9 cellular contexts compared by ENCODE assay signal in genomic region chr10:88901610-88902327, GRCh38. TPM values are rescaled to one million over a fixed set of nuclear protein-coding genes. Genes with fewer than 3 reads are reported as not detected.
DNase-seq lines count a peak whose midpoint lies in the region; ATAC-seq and TF ChIP-seq lines count a peak whose summit lies in the region.
"Had no signal": no experiment of that assay in that cellular context is flagged by ENCODE, and none has a peak within 500 bp of the region (broad histone marks: within the 10 kb centered on the region; RNA-seq: fewer than 3 reads in every experiment).

No MANE protein-coding gene starts in this region.

- peak overlapping the region; percentile 82 for H3K27ac Mint-ChIP-seq in activated naive CD4-positive, alpha-beta T cell treated with anti-CD3 and anti-CD28 coated beads for 36 hours
- H3K27ac Mint-ChIP-seq in T-helper 1 cell treated with Interleukin-12 subunit alpha and Interleukin-12 subunit beta and Interleukin-4 antibody, amounts not matched to agents 30 μg/mL and 1 μg/mL, for 36 hours = peak overlapping the region; percentile 22

- peak; percentile 40 for DNase-seq in activated naive CD4-positive, alpha-beta T cell treated with anti-CD3 and anti-CD28 coated beads for 36 hours
- no peak for DNase-seq in activated naive CD4-positive, alpha-beta T cell treated with anti-CD3 and anti-CD28 coated beads, Interleukin-2, amount 50 U/mL, for 16 hours
- DNase-seq in omental fat pad (ENCODE audit: low spot score) (no peak), cerebellum (ENCODE audit: low spot score) (no peak), NCI-H1092 treated with DMSO at 0.1 percent for 48 hours (lab: John Stamatoyannopoulos, UW) (no peak)
- no peak for DNase-seq in effector memory CD4-positive, alpha-beta T cell

- TF ChIP-seq CTCF in omental fat pad (IDR thresholded peaks at IDR 0.05) = no peak

- H3K36me3 Mint-ChIP-seq in activated naive CD4-positive, alpha-beta T cell treated with anti-CD3 and anti-CD28 coated beads for 36 hours (ENCODE audit: low read depth) = peaks cover 23% of the 10 kb centered on the region
- H3K36me3 Mint-ChIP-seq in T-helper 1 cell treated with Interleukin-12 subunit alpha and Interleukin-12 subunit beta and Interleukin-4 antibody, amounts not matched to agents 30 μg/mL and 1 μg/mL, for 36 hours (ENCODE audit: low read depth) = peaks cover 42% of the 10 kb centered on the region

- CTCF ChIA-PET in activated naive CD4-positive, alpha-beta T cell treated with anti-CD3 and anti-CD28 coated beads for 36 hours (lab: Charles Lee) = interaction anchor here (0.6 to 4.6 kb wide), 9 partner anchors 14 to 198 kb away, joined by 3 to 44 read pairs (median 4); partner anchors contain the start of genes ANKRD22 and STAMBPL1

- no peaks in the 10 kb centered on the region for H3K9me3 Mint-ChIP-seq in activated naive CD4-positive, alpha-beta T cell treated with anti-CD3 and anti-CD28 coated beads for 36 hours
- no peaks in the 10 kb centered on the region for H3K9me3 Mint-ChIP-seq in T-helper 1 cell treated with Interleukin-12 subunit alpha and Interleukin-12 subunit beta and Interleukin-4 antibody, amounts not matched to agents 30 μg/mL and 1 μg/mL, for 36 hours

- H3K36me3 ChIP-seq in effector memory CD4-positive, alpha-beta T cell (ENCODE audit: control insufficient read depth, insufficient read depth, low read length) = peaks cover 41% of the 10 kb centered on the region

- no peak overlapping the region for H3K4me3 ChIP-seq in effector memory CD4-positive, alpha-beta T cell (ENCODE audit: insufficient read depth, low read depth, low read length, poor library complexity, severe bottlenecking)
- H3K4me3 ChIP-seq: BLaER1 had no signal

- peaks cover 56% of the 10 kb centered on the region for H3K4me1 Mint-ChIP-seq in activated naive CD4-positive, alpha-beta T cell treated with anti-CD3 and anti-CD28 coated beads for 36 hours (ENCODE audit: low read depth)
- H3K4me1 Mint-ChIP-seq in T-helper 1 cell treated with Interleukin-12 subunit alpha and Interleukin-12 subunit beta and Interleukin-4 antibody, amounts not matched to agents 30 μg/mL and 1 μg/mL, for 36 hours (ENCODE audit: low read depth) = peaks cover 39% of the 10 kb centered on the region

- no peaks in the 10 kb centered on the region for H3K27me3 Mint-ChIP-seq in activated naive CD4-positive, alpha-beta T cell treated with anti-CD3 and anti-CD28 coated beads for 36 hours (ENCODE audit: low read depth)
- no peaks in the 10 kb centered on the region for H3K27me3 Mint-ChIP-seq in T-helper 1 cell treated with Interleukin-12 subunit alpha and Interleukin-12 subunit beta and Interleukin-4 antibody, amounts not matched to agents 30 μg/mL and 1 μg/mL, for 36 hours (ENCODE audit: low read depth)

- ATAC-seq in HG03045 (IDR thresholded peaks at IDR 0.05; ENCODE audit: unreplicated experiment) = peak; percentile 87
- ATAC-seq in omental fat pad (ENCODE audit: low FRiP score) = peak; percentile 49

- intact Hi-C loops in activated naive CD4-positive, alpha-beta T cell treated with anti-CD3 and anti-CD28 coated beads for 36 hours (cut with micrococcal nuclease) = loop anchor here (1.0 to 10.0 kb wide), 6 partner anchors 21 to 1817 kb away; partner anchors contain the start of genes FAS and STAMBPL1

- H3K4me3 Mint-ChIP-seq in activated naive CD4-positive, alpha-beta T cell treated with anti-CD3 and anti-CD28 coated beads for 36 hours = peak overlapping the region; percentile 2
- H3K4me3 Mint-ChIP-seq in T-helper 1 cell treated with Interleukin-12 subunit alpha and Interleukin-12 subunit beta and Interleukin-4 antibody, amounts not matched to agents 30 μg/mL and 1 μg/mL, for 36 hours = no peak overlapping the region

- no peaks in the 10 kb centered on the region for H3K9me3 ChIP-seq in effector memory CD4-positive, alpha-beta T cell (ENCODE audit: control insufficient read depth, low read length)
- H3K9me3 ChIP-seq: BLaER1 had no signal

- no peak overlapping the region for H3K27ac ChIP-seq in effector memory CD4-positive, alpha-beta T cell (ENCODE audit: insufficient read depth, low read length, poor library complexity, severe bottlenecking)
- H3K27ac ChIP-seq: BLaER1 had no signal

- no peaks in the 10 kb centered on the region for H3K27me3 ChIP-seq in effector memory CD4-positive, alpha-beta T cell (replicated peaks; ENCODE audit: control insufficient read depth, insufficient read depth, low read length, poor library complexity, severe bottlenecking)
- H3K27me3 ChIP-seq: BLaER1 had no signal

- peaks cover under 1% of the 10 kb centered on the region for H3K4me1 ChIP-seq in effector memory CD4-positive, alpha-beta T cell (ENCODE audit: control insufficient read depth, insufficient read depth, low read length, poor library complexity, severe bottlenecking)

RNA-seq across cellular contexts. Expression of gene STAMBPL1, which starts 21.7 kb away (rescaled TPM):
- total RNA-seq in activated naive CD4-positive, alpha-beta T cell treated with anti-CD3 and anti-CD28 coated beads for 36 hours = 10 to 100 TPM; 23.2 to 23.6 TPM
- total RNA-seq in omental fat pad (10 to 100 TPM; 14.4 to 25.1 (median 16.2) TPM), cerebellum (39.0 TPM)

RNA-seq across cellular contexts. Expression of gene ANKRD22, which starts 50.1 kb away (rescaled TPM):
- under 1 TPM in 1 of 2 experiments, not detected in 1; 0.12 TPM for total RNA-seq in activated naive CD4-positive, alpha-beta T cell treated with anti-CD3 and anti-CD28 coated beads for 36 hours
- total RNA-seq in omental fat pad (under 1 TPM in 1 of 4 donors, not detected in 3; 0.63 TPM), cerebellum (not detected)

RNA-seq across cellular contexts. Expression of gene ACTA2, which starts 50.8 kb away (rescaled TPM):
- 1 to 10 TPM; 3.6 to 4.0 TPM for total RNA-seq in activated naive CD4-positive, alpha-beta T cell treated with anti-CD3 and anti-CD28 coated beads for 36 hours
- total RNA-seq in omental fat pad = 100 to 1,000 TPM; 144 to 840 (median 162) TPM
- total RNA-seq in cerebellum = 13.2 TPM

Comparison
In these comparisons a context has a peak if more than half of its experiments do, and no peak if none do; other contexts are left out.
1. RNA of gene ACTA2, which starts 50.8 kb away (total RNA-seq): 144 to 840 TPM in omental fat pad; 13.2 TPM in cerebellum (single experiment) and 3.6 to 4.0 TPM in activated naive CD4-positive, alpha-beta T cell treated with anti-CD3 and anti-CD28 coated beads for 36 hours; every median in the first group is over 10 times any median in the second.